10 cellular contexts compared by ENCODE assay signal in genomic region chr4:147782087-147782781, GRCh38. TPM values are rescaled to one million over a fixed set of nuclear protein-coding genes. Genes with fewer than 3 reads are reported as not detected.
DNase-seq lines count a peak whose midpoint lies in the region; ATAC-seq and TF ChIP-seq lines count a peak whose summit lies in the region.
"Had no signal": no experiment of that assay in that cellular context is flagged by ENCODE, and none has a peak within 500 bp of the region (broad histone marks: within the 10 kb centered on the region; RNA-seq: fewer than 3 reads in every experiment).

No MANE protein-coding gene starts in this region.

- TF ChIP-seq CTCF in foreskin keratinocyte (conservative IDR thresholded peaks at IDR 0.05) = no peak
- no peak for TF ChIP-seq CTCF in smooth muscle cell (IDR thresholded peaks at IDR 0.05; ENCODE audit: borderline replicate concordance, insufficient read depth, poor library complexity, severe bottlenecking)

- H3K27me3 ChIP-seq in foreskin keratinocyte (no peaks in the 10 kb centered on the region), smooth muscle cell (ENCODE audit: low read depth) (no peaks in the 10 kb centered on the region)

- peak; percentile 15 to 37 (median 25) for ATAC-seq in T-cell (replicated peaks in 1 of 4)
- ATAC-seq in foreskin keratinocyte = peak; percentile 61

- peaks cover 4% of the 10 kb centered on the region for H3F3A ChIP-seq in smooth muscle cell (ENCODE audit: low read depth)

- WGBS in smooth muscle cell (ENCODE audit: low lambda C conversion rate) = 42% methylated on average over 7 of the region's 7 CpGs

- H3K36me3 Mint-ChIP-seq in activated CD4-positive, alpha-beta T cell treated with anti-CD3 and anti-CD28 coated beads, Interleukin-2, amount 10 ng/mL, durations not matched to agents 24 days and 14 days (ENCODE audit: low read depth) = no peaks in the 10 kb centered on the region
- no peaks in the 10 kb centered on the region for H3K36me3 Mint-ChIP-seq in T-cell

- H3K9me3 Mint-ChIP-seq in activated CD4-positive, alpha-beta T cell treated with anti-CD3 and anti-CD28 coated beads, Interleukin-2, amount 10 ng/mL, durations not matched to agents 24 days and 14 days = no peaks in the 10 kb centered on the region
- no peaks in the 10 kb centered on the region for H3K9me3 Mint-ChIP-seq in T-cell

- H3K27ac ChIP-seq in foreskin keratinocyte (no peak overlapping the region), smooth muscle cell (ENCODE audit: low read depth) (peak overlapping the region; percentile 74)

- intact Hi-C loops in activated CD4-positive, alpha-beta T cell treated with anti-CD3 and anti-CD28 coated beads, Interleukin-2, amount 10 ng/mL, durations not matched to agents 24 days and 14 days (cut with micrococcal nuclease) = no loop called here

- peaks cover 38% of the 10 kb centered on the region for H3K4me1 Mint-ChIP-seq in activated CD4-positive, alpha-beta T cell treated with anti-CD3 and anti-CD28 coated beads, Interleukin-2, amount 10 ng/mL, durations not matched to agents 24 days and 14 days
- peaks cover 0 to 41% (median 23%) of the 10 kb centered on the region in 3 donors for H3K4me1 Mint-ChIP-seq in T-cell

- no peak for DNase-seq in activated CD4-positive, alpha-beta T cell treated with anti-CD3 and anti-CD28 coated beads, Interleukin-2, amount 10 ng/mL, durations not matched to agents 24 days and 14 days
- DNase-seq in activated CD4-positive, alpha-beta T cell treated with anti-CD3 and anti-CD28 coated beads, Interleukin-2, amount 50 U/mL, for 1 hour = no peak
- DNase-seq in T-cell (no peak), foreskin keratinocyte (peak in 1 of 2 donors; percentile 27), smooth muscle cell (lab: John Stamatoyannopoulos, UW; ENCODE audit: unreplicated experiment) (no peak), superior temporal gyrus (ENCODE audit: extremely low spot score) (no peak), cerebellum (ENCODE audit: low spot score) (no peak), NCI-H1694 (lab: John Stamatoyannopoulos, UW) (no peak)
- DNase-seq: activated naive CD4-positive, alpha-beta T cell treated with Interleukin-2 at 50 U/mL for 16 hours had no signal

- H4K20me1 ChIP-seq in smooth muscle cell (ENCODE audit: low read depth) = peaks cover 37% of the 10 kb centered on the region

- POLR2A ChIA-PET in T-cell (lab: Charles Lee) = no interaction called here

- peak overlapping the region; percentile 51 for H3K27ac Mint-ChIP-seq in activated CD4-positive, alpha-beta T cell treated with anti-CD3 and anti-CD28 coated beads, Interleukin-2, amount 10 ng/mL, durations not matched to agents 24 days and 14 days
- peak overlapping the region; percentile 25 to 37 for H3K27ac Mint-ChIP-seq in T-cell

- CTCF ChIA-PET in T-cell (lab: Charles Lee) = no interaction called here

- H3K9me3 ChIP-seq in smooth muscle cell (replicated peaks; ENCODE audit: low read depth) = no peaks in the 10 kb centered on the region

- peak overlapping the region; percentile 65 for H3K4me2 ChIP-seq in smooth muscle cell

- H3K4me3 ChIP-seq in smooth muscle cell = no peak overlapping the region
- H3K4me3 ChIP-seq: skin epidermis had no signal

- no peaks in the 10 kb centered on the region for H3K36me3 ChIP-seq in smooth muscle cell (ENCODE audit: low read depth)

- no peak overlapping the region for H2AFZ ChIP-seq in smooth muscle cell (ENCODE audit: low read depth)

- peaks cover 3% of the 10 kb centered on the region for H3K27me3 Mint-ChIP-seq in activated CD4-positive, alpha-beta T cell treated with anti-CD3 and anti-CD28 coated beads, Interleukin-2, amount 10 ng/mL, durations not matched to agents 24 days and 14 days
- no peaks in the 10 kb centered on the region for H3K27me3 Mint-ChIP-seq in T-cell

- no peak overlapping the region for H3K9ac ChIP-seq in smooth muscle cell (ENCODE audit: low read depth)

- H3K4me1 ChIP-seq in foreskin keratinocyte (peaks cover 46% of the 10 kb centered on the region), smooth muscle cell (ENCODE audit: low read depth) (peaks cover 25% of the 10 kb centered on the region)

- H3K79me2 ChIP-seq in smooth muscle cell (ENCODE audit: low read depth) = peaks cover 8% of the 10 kb centered on the region

- H3K4me3 Mint-ChIP-seq in activated CD4-positive, alpha-beta T cell treated with anti-CD3 and anti-CD28 coated beads, Interleukin-2, amount 10 ng/mL, durations not matched to agents 24 days and 14 days = no peak overlapping the region
- peak overlapping the region in 2 of 3 donors; percentile 1 to 23 for H3K4me3 Mint-ChIP-seq in T-cell

RNA-seq across cellular contexts. Expression of gene ARHGAP10, which starts 50.3 kb away (rescaled TPM):
- total RNA-seq in activated CD4-positive, alpha-beta T cell treated with anti-CD3 and anti-CD28 coated beads, Interleukin-2, amount 10 ng/mL, durations not matched to agents 24 days and 14 days = 7.4 and 8.3 TPM in 2 replicates
- total RNA-seq in T-cell (1 to 10 TPM; 6.2 to 7.7 (median 6.8) TPM), foreskin keratinocyte (25.9 and 26.9 TPM in 2 replicates), smooth muscle cell (11.1 and 11.6 TPM in 2 replicates), cerebellum (9.8 TPM)
- polyA plus RNA-seq in foreskin keratinocyte (18.2 and 18.8 TPM in 2 replicates), smooth muscle cell (6.2 and 6.7 TPM in 2 replicates)
